In the genomic region with DNA sequence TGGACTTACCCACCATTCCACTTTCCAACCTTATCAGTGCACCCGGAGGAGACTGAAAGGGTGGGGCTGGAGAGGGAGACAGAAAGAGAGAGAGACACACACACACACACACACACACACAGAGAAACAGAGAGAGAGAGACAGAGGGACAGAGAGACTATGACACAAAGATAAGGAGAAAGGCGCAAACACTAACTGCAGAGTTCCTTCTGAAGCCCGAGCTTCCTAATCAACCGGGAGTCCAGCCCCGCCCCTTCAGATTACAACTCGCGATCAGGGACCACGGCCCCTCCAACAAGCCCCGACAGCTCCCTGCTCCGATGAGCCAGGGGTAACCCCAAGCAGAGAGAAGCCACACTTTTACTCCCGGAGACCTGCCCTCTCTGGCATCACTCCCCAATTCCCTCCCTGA, we compare ENCODE assay signal across 8 cellular contexts. TPM values are rescaled to one million over a fixed set of nuclear protein-coding genes. Genes with fewer than 3 reads are reported as not detected.
A peak's percentile ranks its signal among the peaks of the same experiment; 100 is the strongest.
DNase-seq lines count a peak whose midpoint lies in the region; ATAC-seq and TF ChIP-seq lines count a peak whose summit lies in the region.

No MANE protein-coding gene starts in this region.

- H3K27me3 Mint-ChIP-seq in GM23338 (ENCODE audit: insufficient read depth, low read depth, poor library complexity) (peaks cover 43% of the 10 kb centered on the region), T-cell (peaks cover 0 to 22% of the 10 kb centered on the region in 2 donors)

- no peaks in the 10 kb centered on the region for H3K79me2 ChIP-seq in GM23338 (replicated peaks; ENCODE audit: insufficient read depth)
- H3K79me2 ChIP-seq in parathyroid adenoma = no peaks in the 10 kb centered on the region

- CTCF ChIA-PET in T-cell (lab: Charles Lee) = interaction anchor here in 1 of 2 donors (1.0 kb wide), 1 partner anchor 19 kb away, joined by 5 read pairs; a partner anchor contains a TSS

- H3F3A ChIP-seq in GM23338 (replicated peaks; ENCODE audit: low read depth) = peaks cover 28% of the 10 kb centered on the region

- TF ChIP-seq CTCF in GM23338 (conservative IDR thresholded peaks at IDR 0.05; ENCODE audit: low read depth in 2 of 2) = no peak
- no peak for TF ChIP-seq CTCF in foreskin fibroblast (IDR thresholded peaks at IDR 0.05; ENCODE audit: low read depth, low read length)
- TF ChIP-seq CTCF in parathyroid adenoma (IDR thresholded peaks at IDR 0.05) = no peak

- no peaks in the 10 kb centered on the region for H3K9me2 ChIP-seq in GM23338 (ENCODE audit: insufficient read depth)

- H3K27ac Mint-ChIP-seq in GM23338 = no peak overlapping the region
- peak overlapping the region; percentile 98 for H3K27ac Mint-ChIP-seq in T-cell

- peak; percentile 63 for DNase-seq in GM23338 (ENCODE audit: low spot score)
- DNase-seq in T-cell = no peak
- DNase-seq in foreskin fibroblast = peak in 1 of 2 donors; percentile 31
- no peak for DNase-seq in COLO829 (ENCODE audit: low spot score)

- no peaks in the 10 kb centered on the region for H3K36me3 ChIP-seq in GM23338 (ENCODE audit: insufficient read depth)
- no peaks in the 10 kb centered on the region for H3K36me3 ChIP-seq in parathyroid adenoma (ENCODE audit: control insufficient read depth, insufficient read depth, low read length)

- H3K4me3 ChIP-seq in GM23338 = peak overlapping the region; percentile 73
- H3K4me3 ChIP-seq in foreskin fibroblast (ENCODE audit: low read depth in 1 of 2, low read length in 2 of 2) = peak overlapping the region; percentile 57 to 68
- H3K4me3 ChIP-seq in parathyroid adenoma (ENCODE audit: low read depth, low read length) = peak overlapping the region; percentile 9

- H3K27me3 ChIP-seq in GM23338 (ENCODE audit: insufficient read depth) (peaks cover 16% of the 10 kb centered on the region), parathyroid adenoma (ENCODE audit: control insufficient read depth, insufficient read depth, low read length) (no peaks in the 10 kb centered on the region)

- H3K4me1 Mint-ChIP-seq in GM23338 (peaks cover 50% of the 10 kb centered on the region), T-cell (peaks cover 69 to 79% (median 77%) of the 10 kb centered on the region in 3 donors)

- no peaks in the 10 kb centered on the region for H3K9me3 ChIP-seq in parathyroid adenoma (ENCODE audit: control insufficient read depth, low read length)

- POLR2A ChIA-PET in T-cell (lab: Charles Lee) = no interaction called here

- peaks cover 35% of the 10 kb centered on the region for H3K4me1 ChIP-seq in GM23338 (ENCODE audit: insufficient read depth)
- H3K4me1 ChIP-seq in parathyroid adenoma = peaks cover 6% of the 10 kb centered on the region

- H3K9ac ChIP-seq in parathyroid adenoma = no peak overlapping the region

- peak overlapping the region; percentile 83 for H3K4me3 Mint-ChIP-seq in GM23338
- H3K4me3 Mint-ChIP-seq in T-cell = peak overlapping the region; percentile 80 to 87 (median 86)

- H3K4me2 ChIP-seq in GM23338 (peak overlapping the region; percentile 90), parathyroid adenoma (ENCODE audit: low read length) (peak overlapping the region; percentile 36)

- H3K36me3 Mint-ChIP-seq in GM23338 (ENCODE audit: low read depth) (no peaks in the 10 kb centered on the region; the same call in 2 of the 3 replicates), T-cell (no peaks in the 10 kb centered on the region)

- ATAC-seq in GM23338 = peak; percentile 4
- ATAC-seq in T-cell (replicated peaks in 1 of 4) = no peak
- ATAC-seq in GM21619 (IDR thresholded peaks at IDR 0.05; ENCODE audit: unreplicated experiment) = no peak
- ATAC-seq in HG03442 (IDR thresholded peaks at IDR 0.05; ENCODE audit: unreplicated experiment) = no peak
- ATAC-seq in GM21528 (IDR thresholded peaks at IDR 0.05; ENCODE audit: low FRiP score, unreplicated experiment) = no peak

- H4K20me1 ChIP-seq in GM23338 (replicated peaks; ENCODE audit: insufficient read depth) = no peaks in the 10 kb centered on the region; the same call in 1 of the 2 replicates

- H2AFZ ChIP-seq in GM23338 = peak overlapping the region; percentile 57
- peak overlapping the region; percentile 84 for H2AFZ ChIP-seq in parathyroid adenoma

- H3K27ac ChIP-seq in GM23338 (ENCODE audit: low read depth) (no peak overlapping the region), parathyroid adenoma (no peak overlapping the region)

- H3K9me3 Mint-ChIP-seq in GM23338 (no peaks in the 10 kb centered on the region), T-cell (no peaks in the 10 kb centered on the region)

TF ChIP-seq in GM23338, 12 proteins besides CTCF, POLR2A, EP300 and RAD21:
- TF ChIP-seq, protein P1, sequence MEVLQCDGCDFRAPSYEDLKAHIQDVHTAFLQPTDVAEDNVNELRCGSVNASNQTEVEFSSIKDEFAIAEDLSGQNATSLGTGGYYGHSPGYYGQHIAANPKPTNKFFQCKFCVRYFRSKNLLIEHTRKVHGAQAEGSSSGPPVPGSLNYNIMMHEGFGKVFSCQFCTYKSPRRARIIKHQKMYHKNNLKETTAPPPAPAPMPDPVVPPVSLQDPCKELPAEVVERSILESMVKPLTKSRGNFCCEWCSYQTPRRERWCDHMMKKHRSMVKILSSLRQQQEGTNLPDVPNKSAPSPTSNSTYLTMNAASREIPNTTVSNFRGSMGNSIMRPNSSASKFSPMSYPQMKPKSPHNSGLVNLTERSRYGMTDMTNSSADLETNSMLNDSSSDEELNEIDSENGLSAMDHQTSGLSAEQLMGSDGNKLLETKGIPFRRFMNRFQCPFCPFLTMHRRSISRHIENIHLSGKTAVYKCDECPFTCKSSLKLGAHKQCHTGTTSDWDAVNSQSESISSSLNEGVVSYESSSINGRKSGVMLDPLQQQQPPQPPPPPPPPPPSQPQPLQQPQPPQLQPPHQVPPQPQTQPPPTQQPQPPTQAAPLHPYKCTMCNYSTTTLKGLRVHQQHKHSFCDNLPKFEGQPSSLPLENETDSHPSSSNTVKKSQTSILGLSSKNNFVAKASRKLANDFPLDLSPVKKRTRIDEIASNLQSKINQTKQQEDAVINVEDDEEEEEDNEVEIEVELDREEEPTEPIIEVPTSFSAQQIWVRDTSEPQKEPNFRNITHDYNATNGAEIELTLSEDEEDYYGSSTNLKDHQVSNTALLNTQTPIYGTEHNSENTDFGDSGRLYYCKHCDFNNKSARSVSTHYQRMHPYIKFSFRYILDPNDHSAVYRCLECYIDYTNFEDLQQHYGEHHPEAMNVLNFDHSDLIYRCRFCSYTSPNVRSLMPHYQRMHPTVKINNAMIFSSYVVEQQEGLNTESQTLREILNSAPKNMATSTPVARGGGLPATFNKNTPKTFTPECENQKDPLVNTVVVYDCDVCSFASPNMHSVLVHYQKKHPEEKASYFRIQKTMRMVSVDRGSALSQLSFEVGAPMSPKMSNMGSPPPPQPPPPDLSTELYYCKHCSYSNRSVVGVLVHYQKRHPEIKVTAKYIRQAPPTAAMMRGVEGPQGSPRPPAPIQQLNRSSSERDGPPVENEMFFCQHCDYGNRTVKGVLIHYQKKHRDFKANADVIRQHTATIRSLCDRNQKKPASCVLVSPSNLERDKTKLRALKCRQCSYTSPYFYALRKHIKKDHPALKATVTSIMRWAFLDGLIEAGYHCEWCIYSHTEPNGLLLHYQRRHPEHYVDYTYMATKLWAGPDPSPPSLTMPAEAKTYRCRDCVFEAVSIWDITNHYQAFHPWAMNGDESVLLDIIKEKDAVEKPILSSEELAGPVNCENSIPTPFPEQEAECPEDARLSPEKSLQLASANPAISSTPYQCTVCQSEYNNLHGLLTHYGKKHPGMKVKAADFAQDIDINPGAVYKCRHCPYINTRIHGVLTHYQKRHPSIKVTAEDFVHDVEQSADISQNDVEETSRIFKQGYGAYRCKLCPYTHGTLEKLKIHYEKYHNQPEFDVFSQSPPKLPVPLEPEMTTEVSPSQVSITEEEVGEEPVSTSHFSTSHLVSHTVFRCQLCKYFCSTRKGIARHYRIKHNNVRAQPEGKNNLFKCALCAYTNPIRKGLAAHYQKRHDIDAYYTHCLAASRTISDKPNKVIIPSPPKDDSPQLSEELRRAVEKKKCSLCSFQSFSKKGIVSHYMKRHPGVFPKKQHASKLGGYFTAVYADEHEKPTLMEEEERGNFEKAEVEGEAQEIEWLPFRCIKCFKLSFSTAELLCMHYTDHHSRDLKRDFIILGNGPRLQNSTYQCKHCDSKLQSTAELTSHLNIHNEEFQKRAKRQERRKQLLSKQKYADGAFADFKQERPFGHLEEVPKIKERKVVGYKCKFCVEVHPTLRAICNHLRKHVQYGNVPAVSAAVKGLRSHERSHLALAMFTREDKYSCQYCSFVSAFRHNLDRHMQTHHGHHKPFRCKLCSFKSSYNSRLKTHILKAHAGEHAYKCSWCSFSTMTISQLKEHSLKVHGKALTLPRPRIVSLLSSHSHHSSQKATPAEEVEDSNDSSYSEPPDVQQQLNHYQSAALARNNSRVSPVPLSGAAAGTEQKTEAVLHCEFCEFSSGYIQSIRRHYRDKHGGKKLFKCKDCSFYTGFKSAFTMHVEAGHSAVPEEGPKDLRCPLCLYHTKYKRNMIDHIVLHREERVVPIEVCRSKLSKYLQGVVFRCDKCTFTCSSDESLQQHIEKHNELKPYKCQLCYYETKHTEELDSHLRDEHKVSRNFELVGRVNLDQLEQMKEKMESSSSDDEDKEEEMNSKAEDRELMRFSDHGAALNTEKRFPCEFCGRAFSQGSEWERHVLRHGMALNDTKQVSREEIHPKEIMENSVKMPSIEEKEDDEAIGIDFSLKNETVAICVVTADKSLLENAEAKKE (CRISPR knock-in tag; IDR thresholded peaks at IDR 0.05) = no peak
- no peak for TF ChIP-seq ZNF331 (CRISPR knock-in tag; IDR thresholded peaks at IDR 0.05; ENCODE audit: low read depth)
TF ChIP-seq in GM23338: peak in this region for 0.

RNA-seq across cellular contexts. Expression of a gene that starts 0.5 kb away (rescaled TPM):
- total RNA-seq in GM23338 (2014; rRNA removed; shearing (Covaris generic)) = 3.4 and 6.3 TPM in 2 replicates
- 2.1 and 3.1 TPM in 2 replicates for polyA plus RNA-seq in GM23338 (2016; fragmentation: Nextera tagmentation; extraction: Ambion mirVana)
- 10 to 100 TPM; 10.5 to 29.7 (median 18.0) TPM for total RNA-seq in T-cell

RNA-seq across cellular contexts. Expression of a gene that starts 9.3 kb away (rescaled TPM):
- 48.8 and 53.6 TPM in 2 replicates for total RNA-seq in GM23338 (2014; rRNA removed; shearing (Covaris generic))
- 9.8 and 10.7 TPM in 2 replicates for polyA plus RNA-seq in GM23338 (2016; fragmentation: Nextera tagmentation; extraction: Ambion mirVana)
- 10 to 100 TPM; 12.4 to 37.0 (median 26.3) TPM for total RNA-seq in T-cell

RNA-seq across cellular contexts. Expression of a gene that starts 9.4 kb away (rescaled TPM):
- total RNA-seq in GM23338 (2014; rRNA removed; shearing (Covaris generic)) = 12.3 and 15.7 TPM in 2 replicates
- 9.3 and 9.8 TPM in 2 replicates for polyA plus RNA-seq in GM23338 (2016; fragmentation: Nextera tagmentation; extraction: Ambion mirVana)
- 10 to 100 TPM; 52.0 to 97.2 (median 79.0) TPM for total RNA-seq in T-cell

RNA-seq across cellular contexts. Expression of a gene that starts 9.8 kb away (rescaled TPM):
- 3.4 and 4.6 TPM in 2 replicates for total RNA-seq in GM23338 (2014; rRNA removed; shearing (Covaris generic))
- polyA plus RNA-seq in GM23338 (2016; fragmentation: Nextera tagmentation; extraction: Ambion mirVana) = 4.1 and 4.7 TPM in 2 replicates
- 1 to 10 TPM; 4.8 to 8.7 (median 7.3) TPM for total RNA-seq in T-cell

RNA-seq across cellular contexts. Expression of a gene that starts 19.2 kb away (rescaled TPM):
- total RNA-seq in GM23338 (2014; rRNA removed; shearing (Covaris generic)) = 138 and 145 TPM in 2 replicates
- polyA plus RNA-seq in GM23338 (2016; fragmentation: Nextera tagmentation; extraction: Ambion mirVana) = 329 and 333 TPM in 2 replicates
- 100 to 1,000 TPM; 140 to 216 (median 187) TPM for total RNA-seq in T-cell

Comparison
In these comparisons a context has a peak if more than half of its experiments do, and no peak if none do; other contexts are left out.
1. H3K4me3 ChIP-seq: peak in every context shown above with its lines; median percentile 73 in GM23338; 62 in foreskin fibroblast; 9 in parathyroid adenoma.